10 cellular contexts compared by ENCODE assay signal in the genomic region with DNA sequence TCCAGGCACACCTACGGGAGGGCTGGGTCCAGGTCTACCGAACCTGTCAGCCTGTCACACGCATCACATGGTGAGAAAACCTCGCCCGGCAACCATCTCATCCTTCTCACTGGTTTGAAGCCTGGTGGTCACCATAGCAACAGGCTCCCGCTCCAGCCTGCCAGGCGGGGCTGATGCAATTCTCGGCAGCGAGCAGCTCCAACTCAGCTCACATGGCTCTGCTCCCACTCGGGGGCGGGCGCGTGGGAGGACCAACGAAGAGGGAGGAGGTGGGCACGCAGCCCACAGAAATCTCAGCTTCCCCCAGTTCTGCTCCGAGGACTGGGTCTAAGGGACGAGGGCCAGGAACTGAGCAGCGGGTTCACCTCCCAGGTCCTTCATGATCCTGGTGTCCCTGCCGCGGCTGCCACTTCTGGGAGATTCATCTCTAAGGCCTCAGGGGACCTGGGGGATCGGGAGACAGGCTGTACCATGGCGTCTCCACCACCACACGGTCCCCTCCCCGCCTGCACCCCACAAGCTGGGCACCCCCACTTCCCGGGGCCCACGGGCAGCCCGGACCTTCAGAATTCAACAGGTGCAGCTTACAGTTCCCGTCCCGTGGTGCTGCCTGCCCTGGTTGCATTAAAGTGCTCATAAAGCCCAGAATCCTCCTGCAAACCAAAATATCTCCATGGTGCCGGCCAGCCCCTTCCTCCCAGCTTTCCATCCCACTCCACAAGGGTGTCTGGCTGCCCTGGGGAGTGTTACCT. TPM values are rescaled to one million over a fixed set of nuclear protein-coding genes. Genes with fewer than 3 reads are reported as not detected.
DNase-seq lines count a peak whose midpoint lies in the region; ATAC-seq, FAIRE-seq and TF ChIP-seq lines count a peak whose summit lies in the region.
"Had no signal": no experiment of that assay in that cellular context is flagged by ENCODE, and none has a peak within 500 bp of the region (broad histone marks: within the 10 kb centered on the region; RNA-seq: fewer than 3 reads in every experiment).

No MANE protein-coding gene starts in this region.

- POLR2A ChIA-PET in naive thymus-derived CD4-positive, alpha-beta T cell (lab: Charles Lee), result no interaction called here

- peaks cover 0 to 12% (median 5%) of the 10 kb centered on the region in 5 donors for H3K36me3 Mint-ChIP-seq in naive thymus-derived CD4-positive, alpha-beta T cell

- no peak overlapping the region for H3K4me3 Mint-ChIP-seq in naive thymus-derived CD4-positive, alpha-beta T cell
- H3K4me3 Mint-ChIP-seq: B cell had no signal

- no peaks in the 10 kb centered on the region for H3K9me3 Mint-ChIP-seq in naive thymus-derived CD4-positive, alpha-beta T cell

- ATAC-seq in foreskin keratinocyte, result peak; percentile 12
- peak in 2 of 4 donors; percentile 32 to 45 for ATAC-seq in psoas muscle
- ATAC-seq in naive thymus-derived CD4-positive, alpha-beta T cell, result no peak

- FAIRE-seq in RCC 7860 (lab: Jason Lieb, UNC), result no peak
- FAIRE-seq: islet of Langerhans had no signal

- H3K27ac ChIP-seq in foreskin keratinocyte (no peak overlapping the region), psoas muscle (no peak overlapping the region)
- H3K27ac ChIP-seq in naive thymus-derived CD4-positive, alpha-beta T cell (ENCODE audit: low read depth, low read length), result no peak overlapping the region

- H3K27me3 ChIP-seq in foreskin keratinocyte (peaks cover 13% of the 10 kb centered on the region), psoas muscle (ENCODE audit: insufficient read depth in 3 of 3, low read length in 2 of 3) (peaks cover 0 to 19% (median 8%) of the 10 kb centered on the region in 3 donors)
- H3K27me3 ChIP-seq in naive thymus-derived CD4-positive, alpha-beta T cell (ENCODE audit: control insufficient read depth in 2 of 2, insufficient read depth in 2 of 2, low read length in 2 of 2), result no peaks in the 10 kb centered on the region

- no peak overlapping the region for H3K27ac Mint-ChIP-seq in naive thymus-derived CD4-positive, alpha-beta T cell
- H3K27ac Mint-ChIP-seq: B cell had no signal

- H3K4me1 ChIP-seq in foreskin keratinocyte (no peaks in the 10 kb centered on the region), psoas muscle (no peaks in the 10 kb centered on the region)
- H3K4me1 ChIP-seq in naive thymus-derived CD4-positive, alpha-beta T cell (ENCODE audit: control insufficient read depth in 2 of 2, insufficient read depth in 2 of 2, low read length in 2 of 2), result no peaks in the 10 kb centered on the region

- H3K27me3 Mint-ChIP-seq in naive thymus-derived CD4-positive, alpha-beta T cell, result no peaks in the 10 kb centered on the region
- H3K27me3 Mint-ChIP-seq: B cell had no signal

- intact Hi-C loops in psoas muscle (cut with DNase I), result no loop called here
- intact Hi-C loops in naive thymus-derived CD4-positive, alpha-beta T cell (cut with micrococcal nuclease), result no loop called here

- CTCF ChIA-PET in naive thymus-derived CD4-positive, alpha-beta T cell (lab: Charles Lee), result no interaction called here

- TF ChIP-seq CTCF in foreskin keratinocyte (conservative IDR thresholded peaks at IDR 0.05) (no peak), psoas muscle (IDR thresholded peaks at IDR 0.05) (no peak)

- no peaks in the 10 kb centered on the region for H3K9me3 ChIP-seq in psoas muscle
- H3K9me3 ChIP-seq in naive thymus-derived CD4-positive, alpha-beta T cell (ENCODE audit: control insufficient read depth in 2 of 3, low read length in 3 of 3), result no peaks in the 10 kb centered on the region

- peak; percentile 24 to 55 for DNase-seq in NCI-H2081 (lab: John Stamatoyannopoulos, UW)
- no peak for DNase-seq in NCI-H2081 treated with DMSO at 0.1 percent for 48 hours (lab: John Stamatoyannopoulos, UW)
- DNase-seq in RCC 7860 (ENCODE audit: low spot score), result peak; percentile 9
- peak in 1 of 2 donors; percentile 20 for DNase-seq in foreskin keratinocyte
- peak; percentile 82 to 84 for DNase-seq in psoas muscle
- no peak for DNase-seq in naive thymus-derived CD4-positive, alpha-beta T cell
- no peak for DNase-seq in Kasumi-1 (lab: John Stamatoyannopoulos, UW)
- no peak for DNase-seq in stimulated activated CD8-positive, alpha-beta memory T cell treated with anti-CD3 and anti-CD28 coated beads, Interleukin-4, amount 100 ng/mL, for 48 hours

- no peak overlapping the region for H3K4me3 ChIP-seq in psoas muscle
- no peak overlapping the region for H3K4me3 ChIP-seq in naive thymus-derived CD4-positive, alpha-beta T cell (ENCODE audit: low read length)

- H3K4me1 Mint-ChIP-seq in naive thymus-derived CD4-positive, alpha-beta T cell, result no peaks in the 10 kb centered on the region

- 25 to 51% (median 35%) methylated on average over 27 to 30 of the region's 30 CpGs for WGBS in psoas muscle, 3 donors

- H3K36me3 ChIP-seq in psoas muscle (ENCODE audit: insufficient read depth in 1 of 2, low read depth in 1 of 2), result no peaks in the 10 kb centered on the region
- no peaks in the 10 kb centered on the region for H3K36me3 ChIP-seq in naive thymus-derived CD4-positive, alpha-beta T cell (ENCODE audit: control insufficient read depth in 2 of 3, insufficient read depth in 3 of 3, low read length in 3 of 3)

RNA-seq across cellular contexts. Expression of gene ABR, which starts 25.8 kb away (rescaled TPM):
- total RNA-seq in foreskin keratinocyte, result 41.3 and 60.1 TPM in 2 replicates
- 23.1 and 31.7 TPM in 2 replicates for polyA plus RNA-seq in foreskin keratinocyte
- total RNA-seq in psoas muscle, result 10 to 100 TPM in 3 of 4 donors, 1 to 10 TPM in 1; 9.8 to 25.4 (median 16.2) TPM
- 1 to 10 TPM; 5.8 to 8.5 (median 8.1) TPM for polyA plus RNA-seq in psoas muscle
- total RNA-seq in naive thymus-derived CD4-positive, alpha-beta T cell, result 100 to 1,000 TPM in 4 of 5 experiments, 10 to 100 TPM in 1; 85.3 to 152 (median 140) TPM
- 10 to 100 TPM; 13.1 to 24.4 TPM for polyA plus RNA-seq in naive thymus-derived CD4-positive, alpha-beta T cell

Comparison
In these comparisons a context has a peak if more than half of its experiments do, and no peak if none do; other contexts are left out.
1. DNase-seq: peak in NCI-H2081 (2 of 2), RCC 7860 (single experiment) and psoas muscle (2 of 2); none in NCI-H2081 treated with DMSO at 0.1 percent for 48 hours (single experiment), naive thymus-derived CD4-positive, alpha-beta T cell (0 of 9), Kasumi-1 (0 of 2) and stimulated activated CD8-positive, alpha-beta memory T cell treated with anti-CD3 and anti-CD28 coated beads, Interleukin-4, amount 100 ng/mL, for 48 hours (single experiment).